Comparison of ENCODE assay signal across 13 cellular contexts in the genomic region with DNA sequence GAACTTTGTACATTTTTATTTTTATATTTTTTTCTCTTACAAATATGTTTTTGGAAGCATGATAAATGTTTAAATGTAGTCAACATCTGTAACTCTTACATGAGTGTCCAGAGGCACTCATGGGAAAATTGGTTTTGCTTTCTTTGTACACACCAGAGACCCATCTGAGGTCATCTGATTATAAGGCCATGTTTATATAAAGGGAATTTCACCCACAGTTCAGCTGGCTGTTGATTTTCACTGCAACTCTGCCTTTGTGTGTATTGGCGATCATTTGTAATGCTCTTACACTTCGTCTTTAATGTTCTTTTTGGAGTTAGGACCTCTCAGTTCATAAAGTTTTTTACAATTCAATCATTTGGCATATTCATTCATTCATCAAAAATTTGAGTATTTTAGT. TPM values are rescaled to one million over a fixed set of nuclear protein-coding genes. Genes with fewer than 3 reads are reported as not detected.
"Had no signal": no experiment of that assay in that cellular context is flagged by ENCODE, and none has a peak within 500 bp of the region (broad histone marks: within the 10 kb centered on the region; RNA-seq: fewer than 3 reads in every experiment).

No MANE protein-coding gene starts in this region.

- H3K4me3 Mint-ChIP-seq: activated naive CD4-positive, alpha-beta T cell treated with anti-CD3 and anti-CD28 coated beads, Interleukin-2, amount 50 U/mL, for 24 hours; stimulated activated effector memory CD8-positive, alpha-beta T cell treated with anti-CD3 and anti-CD28 coated beads, Interleukin-12 subunit alpha, Interleukin-12 subunit beta, amount 100 ng/mL, for 72 hours had no signal

- ATAC-seq: heart left ventricle; stimulated activated effector memory CD8-positive, alpha-beta T cell treated with anti-CD3 and anti-CD28 coated beads, Interleukin-12 subunit alpha, Interleukin-12 subunit beta, amount 100 ng/mL, for 72 hours had no signal

- H3K27me3 Mint-ChIP-seq: activated naive CD4-positive, alpha-beta T cell treated with anti-CD3 and anti-CD28 coated beads, Interleukin-2, amount 50 U/mL, for 24 hours had no signal

- DNase-seq: activated CD4-positive, alpha-beta T cell treated with anti-CD3 and anti-CD28 coated beads, Interleukin-2, amount 50 U/mL, for 1 hour; activated CD4-positive, CD25-positive, alpha-beta regulatory T cell; activated T-cell treated with anti-CD3 and anti-CD28 coated beads for 4 hours; foreskin melanocyte; heart left ventricle; midbrain; small intestine; T-helper 2 cell; tibial artery had no signal

- H3K4me1 Mint-ChIP-seq: stimulated activated effector memory CD8-positive, alpha-beta T cell treated with anti-CD3 and anti-CD28 coated beads, Interleukin-12 subunit alpha, Interleukin-12 subunit beta, amount 100 ng/mL, for 72 hours had no signal

- H3K27ac Mint-ChIP-seq: activated naive CD4-positive, alpha-beta T cell treated with anti-CD3 and anti-CD28 coated beads, Interleukin-2, amount 50 U/mL, for 24 hours; stimulated activated effector memory CD8-positive, alpha-beta T cell treated with anti-CD3 and anti-CD28 coated beads, Interleukin-12 subunit alpha, Interleukin-12 subunit beta, amount 100 ng/mL, for 72 hours had no signal

- H3K9me3 Mint-ChIP-seq: activated naive CD4-positive, alpha-beta T cell treated with anti-CD3 and anti-CD28 coated beads, Interleukin-2, amount 50 U/mL, for 24 hours; stimulated activated effector memory CD8-positive, alpha-beta T cell treated with anti-CD3 and anti-CD28 coated beads, Interleukin-12 subunit alpha, Interleukin-12 subunit beta, amount 100 ng/mL, for 72 hours had no signal

RNA-seq across cellular contexts. Expression of gene CAGE1, which starts 28.1 kb away (rescaled TPM):
- total RNA-seq: lower leg skin, right atrium auricular region had no signal
- polyA plus RNA-seq: heart left ventricle had no signal
